33 cellular contexts compared by ENCODE assay signal in genomic region chr3:156400062-156400461, GRCh38.
"Had no signal": no experiment of that assay in that cellular context is flagged by ENCODE, and none has a peak within 500 bp of the region (broad histone marks: within the 10 kb centered on the region; RNA-seq: fewer than 3 reads in every experiment).

No MANE protein-coding gene starts in this region.

- H3K27me3 Mint-ChIP-seq: dendritic cell treated with granulocyte-macrophage colony-stimulating factor and Interleukin-4, amounts not matched to agents 40 ng/mL and 50 ng/mL, for 4 days had no signal

- DNase-seq: activated B cell treated with CpG ODN at 0.5 μM for 24 hours; activated CD4-positive, alpha-beta memory T cell treated with anti-CD3 and anti-CD28 coated beads for 36 hours; activated CD4-positive, alpha-beta T cell treated with anti-CD3 and anti-CD28 coated beads for 48 hours; activated CD8-positive, alpha-beta memory T cell treated with anti-CD3 and anti-CD28 coated beads, Interleukin-2, amount 10 ng/mL, durations not matched to agents 7 days and 5 days; activated CD8-positive, alpha-beta memory T cell treated with anti-CD3 and anti-CD28 coated beads, Interleukin-2, amount 50 U/mL, for 4 hours; activated CD8-positive, alpha-beta T cell treated with anti-CD3 and anti-CD28 coated beads, Interleukin-2, amount 10 ng/mL, durations not matched to agents 7 days and 5 days; activated effector memory CD4-positive, alpha-beta T cell treated with anti-CD3 and anti-CD28 coated beads, Interleukin-2, amount 50 U/mL, for 16 hours; activated naive CD4-positive, alpha-beta T cell; activated naive CD4-positive, alpha-beta T cell treated with anti-CD3 and anti-CD28 coated beads, Interleukin-2, amount 10 ng/mL, durations not matched to agents 7 days and 5 days; activated T-cell treated with anti-CD3 and anti-CD28 coated beads, Interleukin-2, amount 50 U/mL, for 1 hour; activated T-cell treated with anti-CD3 and anti-CD28 coated beads, Interleukin-2, amount 50 U/mL, for 48 hours; amniotic stem cell; aorta; body of pancreas; central memory CD4-positive, alpha-beta T cell; cerebellar nuclear complex; dorsolateral prefrontal cortex; effector memory CD4-positive, alpha-beta T cell; endodermal cell; foreskin fibroblast; T-helper 1 cell; T-helper 17 cell; T1000; WERI-Rb-1 had no signal

- H3K27ac Mint-ChIP-seq: activated B cell treated with CpG ODN at 0.5 μM for 24 hours; activated CD4-positive, alpha-beta memory T cell treated with anti-CD3 and anti-CD28 coated beads for 36 hours; activated CD8-positive, alpha-beta memory T cell treated with anti-CD3 and anti-CD28 coated beads, Interleukin-2, amount 10 ng/mL, durations not matched to agents 7 days and 5 days; activated CD8-positive, alpha-beta T cell treated with anti-CD3 and anti-CD28 coated beads, Interleukin-2, amount 10 ng/mL, durations not matched to agents 7 days and 5 days; activated naive CD4-positive, alpha-beta T cell treated with anti-CD3 and anti-CD28 coated beads, Interleukin-2, amount 10 ng/mL, durations not matched to agents 7 days and 5 days; activated naive CD4-positive, alpha-beta T cell treated with anti-CD3 and anti-CD28 coated beads, Interleukin-2, amount 50 U/mL, for 72 hours; activated T-helper 1 cell treated with anti-CD3 and anti-CD28 coated beads, Interleukin-12 subunit alpha, Interleukin-12 subunit beta, Interleukin-2, Interleukin-4 antibody, amounts not matched to agents 30 ng/mL and 10 ng/mL and 1 ng/mL, durations not matched to agents 14 hours and 24 hours and 36 hours; activated T-helper 2 cell treated with anti-CD3 and anti-CD28 coated beads, Interferon-gamma antibody, Interleukin-2, Interleukin-4, amounts not matched to agents 10 μg/mL and 5 μg/mL and 100 μg/mL, durations not matched to agents 14 hours and 24 hours and 36 hours; dendritic cell treated with granulocyte-macrophage colony-stimulating factor and Interleukin-4, amounts not matched to agents 40 ng/mL and 50 ng/mL, for 4 days; endodermal cell; T-helper 17 cell; T-helper 2 cell treated with Interferon-gamma antibody and Interleukin-4, amounts not matched to agents 5 μg/mL and 100 μg/mL, for 36 hours had no signal

- H3K36me3 Mint-ChIP-seq: activated CD4-positive, alpha-beta memory T cell treated with anti-CD3 and anti-CD28 coated beads for 36 hours; activated CD8-positive, alpha-beta memory T cell treated with anti-CD3 and anti-CD28 coated beads, Interleukin-2, amount 10 ng/mL, durations not matched to agents 7 days and 5 days; activated naive CD4-positive, alpha-beta T cell treated with anti-CD3 and anti-CD28 coated beads, Interleukin-2, amount 10 ng/mL, durations not matched to agents 7 days and 5 days; activated naive CD4-positive, alpha-beta T cell treated with anti-CD3 and anti-CD28 coated beads, Interleukin-2, amount 50 U/mL, for 72 hours had no signal

- FAIRE-seq: frontal cortex had no signal

- H3K4me1 ChIP-seq: body of pancreas had no signal

- H3K36me3 ChIP-seq: WERI-Rb-1 had no signal

- H3K4me1 Mint-ChIP-seq: activated B cell treated with CpG ODN at 0.5 μM for 24 hours; activated CD8-positive, alpha-beta memory T cell treated with anti-CD3 and anti-CD28 coated beads, Interleukin-2, amount 10 ng/mL, durations not matched to agents 7 days and 5 days; activated naive CD4-positive, alpha-beta T cell treated with anti-CD3 and anti-CD28 coated beads, Interleukin-2, amount 10 ng/mL, durations not matched to agents 7 days and 5 days; T-helper 17 cell had no signal

- H3K27me3 ChIP-seq: body of pancreas, dorsolateral prefrontal cortex had no signal

- H3K4me3 ChIP-seq: body of pancreas, coronary artery, dorsolateral prefrontal cortex had no signal

- H3K9me3 Mint-ChIP-seq: activated B cell treated with CpG ODN at 0.5 μM for 24 hours; activated CD4-positive, alpha-beta memory T cell treated with anti-CD3 and anti-CD28 coated beads for 36 hours; activated naive CD4-positive, alpha-beta T cell treated with anti-CD3 and anti-CD28 coated beads, Interleukin-2, amount 10 ng/mL, durations not matched to agents 7 days and 5 days; activated naive CD4-positive, alpha-beta T cell treated with anti-CD3 and anti-CD28 coated beads, Interleukin-2, amount 50 U/mL, for 72 hours; activated T-helper 1 cell treated with anti-CD3 and anti-CD28 coated beads, Interleukin-12 subunit alpha, Interleukin-12 subunit beta, Interleukin-2, Interleukin-4 antibody, amounts not matched to agents 30 ng/mL and 10 ng/mL and 1 ng/mL, durations not matched to agents 14 hours and 24 hours and 36 hours; activated T-helper 2 cell treated with anti-CD3 and anti-CD28 coated beads, Interferon-gamma antibody, Interleukin-2, Interleukin-4, amounts not matched to agents 10 μg/mL and 5 μg/mL and 100 μg/mL, durations not matched to agents 14 hours and 24 hours and 36 hours; dendritic cell treated with granulocyte-macrophage colony-stimulating factor and Interleukin-4, amounts not matched to agents 40 ng/mL and 50 ng/mL, for 4 days; endodermal cell; T-helper 2 cell treated with Interferon-gamma antibody and Interleukin-4, amounts not matched to agents 5 μg/mL and 100 μg/mL, for 36 hours had no signal

- H3K4me3 Mint-ChIP-seq: activated B cell treated with CpG ODN at 0.5 μM for 24 hours; activated CD4-positive, alpha-beta memory T cell treated with anti-CD3 and anti-CD28 coated beads for 36 hours; activated CD8-positive, alpha-beta memory T cell treated with anti-CD3 and anti-CD28 coated beads, Interleukin-2, amount 10 ng/mL, durations not matched to agents 7 days and 5 days; activated CD8-positive, alpha-beta T cell treated with anti-CD3 and anti-CD28 coated beads, Interleukin-2, amount 10 ng/mL, durations not matched to agents 7 days and 5 days; activated naive CD4-positive, alpha-beta T cell treated with anti-CD3 and anti-CD28 coated beads, Interleukin-2, amount 10 ng/mL, durations not matched to agents 7 days and 5 days; activated T-helper 1 cell treated with anti-CD3 and anti-CD28 coated beads, Interleukin-12 subunit alpha, Interleukin-12 subunit beta, Interleukin-2, Interleukin-4 antibody, amounts not matched to agents 30 ng/mL and 10 ng/mL and 1 ng/mL, durations not matched to agents 14 hours and 24 hours and 36 hours; dendritic cell treated with granulocyte-macrophage colony-stimulating factor and Interleukin-4, amounts not matched to agents 40 ng/mL and 50 ng/mL, for 4 days; endodermal cell; T-helper 17 cell; T-helper 2 cell treated with Interferon-gamma antibody and Interleukin-4, amounts not matched to agents 5 μg/mL and 100 μg/mL, for 36 hours had no signal

- H3K9me3 ChIP-seq: body of pancreas had no signal

- ATAC-seq: activated CD4-positive, CD25-positive, alpha-beta regulatory T cell treated with anti-CD3 and anti-CD28 coated beads, Interleukin-2, amount 50 U/mL, for 24 hours; activated CD8-positive, alpha-beta memory T cell treated with anti-CD3 and anti-CD28 coated beads, Interleukin-2, amount 10 ng/mL, durations not matched to agents 7 days and 5 days; activated CD8-positive, alpha-beta T cell treated with anti-CD3 and anti-CD28 coated beads, Interleukin-2, amount 10 ng/mL, durations not matched to agents 7 days and 5 days; activated naive CD4-positive, alpha-beta T cell treated with anti-CD3 and anti-CD28 coated beads, Interleukin-2, amount 50 U/mL, for 72 hours; body of pancreas; esophagus mucosa; T-helper 17 cell had no signal
